23 cellular contexts compared by ENCODE assay signal in genomic region chr5:95989283-95990048, GRCh38. TPM values are rescaled to one million over a fixed set of nuclear protein-coding genes. Genes with fewer than 3 reads are reported as not detected.
DNase-seq lines count a peak whose midpoint lies in the region; ATAC-seq and TF ChIP-seq lines count a peak whose summit lies in the region.
"Had no signal": no experiment of that assay in that cellular context is flagged by ENCODE, and none has a peak within 500 bp of the region (broad histone marks: within the 10 kb centered on the region; RNA-seq: fewer than 3 reads in every experiment).

No MANE protein-coding gene starts in this region.

- no peaks in the 10 kb centered on the region for H3K9me2 ChIP-seq in Karpas-422 (replicated peaks; ENCODE audit: insufficient read depth, low read length)

- H3K4me1 Mint-ChIP-seq in progenitor cell of endocrine pancreas (ENCODE audit: low read depth): peaks cover 64% of the 10 kb centered on the region
- H3K4me1 Mint-ChIP-seq: activated T-helper 17 cell treated with anti-CD3 and anti-CD28 coated beads, Interleukin-2, amount 50 U/mL, for 72 hours; CD14-positive monocyte; naive thymus-derived CD4-positive, alpha-beta T cell had no signal

- no peak overlapping the region for H3K4me2 ChIP-seq in Karpas-422 (ENCODE audit: low read depth, low read length, poor library complexity, severe bottlenecking)

- no peaks in the 10 kb centered on the region for H3K27me3 ChIP-seq in Karpas-422 (ENCODE audit: low read length)
- H3K27me3 ChIP-seq in endocrine pancreas (ENCODE audit: control insufficient read depth, insufficient read depth, low read length): no peaks in the 10 kb centered on the region
- H3K27me3 ChIP-seq: breast epithelium, gastrocnemius medialis had no signal

- H3K4me3 Mint-ChIP-seq in progenitor cell of endocrine pancreas (ENCODE audit: low read depth): no peak overlapping the region
- H3K4me3 Mint-ChIP-seq: activated CD8-positive, alpha-beta T cell treated with anti-CD3 and anti-CD28 coated beads for 36 hours; activated T-helper 17 cell treated with anti-CD3 and anti-CD28 coated beads, Interleukin-2, amount 50 U/mL, for 72 hours; CD14-positive monocyte; naive thymus-derived CD4-positive, alpha-beta T cell; T-helper 1 cell treated with Interleukin-12 subunit alpha and Interleukin-12 subunit beta and Interleukin-4 antibody, amounts not matched to agents 30 μg/mL and 1 μg/mL, for 36 hours had no signal

- no peaks in the 10 kb centered on the region for H3K9me3 Mint-ChIP-seq in progenitor cell of endocrine pancreas (ENCODE audit: low read depth)
- H3K9me3 Mint-ChIP-seq: activated CD8-positive, alpha-beta T cell treated with anti-CD3 and anti-CD28 coated beads for 36 hours; activated T-helper 17 cell treated with anti-CD3 and anti-CD28 coated beads, Interleukin-2, amount 50 U/mL, for 72 hours; CD14-positive monocyte; naive thymus-derived CD4-positive, alpha-beta T cell; T-helper 1 cell treated with Interleukin-12 subunit alpha and Interleukin-12 subunit beta and Interleukin-4 antibody, amounts not matched to agents 30 μg/mL and 1 μg/mL, for 36 hours had no signal

- H3K27me3 Mint-ChIP-seq in progenitor cell of endocrine pancreas: no peaks in the 10 kb centered on the region
- H3K27me3 Mint-ChIP-seq: activated T-helper 17 cell treated with anti-CD3 and anti-CD28 coated beads, Interleukin-2, amount 50 U/mL, for 72 hours had no signal

- no peak overlapping the region for H3K4me3 ChIP-seq in Karpas-422 (ENCODE audit: low read length)
- H3K4me3 ChIP-seq in endocrine pancreas (ENCODE audit: control insufficient read depth, insufficient read depth, low read length): peak overlapping the region; percentile 47
- H3K4me3 ChIP-seq: breast epithelium, gastrocnemius medialis, SK-N-MC had no signal

- DNase-seq in Karpas-422 (peak; percentile 34), NCI-H146 treated with DMSO at 0.1 percent for 48 hours (lab: John Stamatoyannopoulos, UW; ENCODE audit: unreplicated experiment) (peak; percentile 64), progenitor cell of endocrine pancreas (ENCODE audit: low spot score, unreplicated experiment) (no peak), AML-193 (lab: John Stamatoyannopoulos, UW) (no peak)
- DNase-seq: activated CD8-positive, alpha-beta T cell treated with anti-CD3 and anti-CD28 coated beads for 36 hours; activated naive CD4-positive, alpha-beta T cell treated with anti-CD3 and anti-CD28 coated beads, Interleukin-2, amount 50 U/mL, for 16 hours; amniotic stem cell; Calu3; cortex of kidney; gastrocnemius medialis; KG1; midbrain; naive thymus-derived CD4-positive, alpha-beta T cell; NCI-H1436 treated with DMSO at 0.1 percent for 48 hours; retina had no signal

- H3K9ac ChIP-seq in Karpas-422 (ENCODE audit: low read length) (no peak overlapping the region), endocrine pancreas (ENCODE audit: control insufficient read depth, insufficient read depth, low read length) (no peak overlapping the region)

- no peaks in the 10 kb centered on the region for H3K36me3 Mint-ChIP-seq in progenitor cell of endocrine pancreas (ENCODE audit: insufficient read depth)
- H3K36me3 Mint-ChIP-seq: CD14-positive monocyte; naive thymus-derived CD4-positive, alpha-beta T cell had no signal

- TF ChIP-seq CTCF in progenitor cell of endocrine pancreas (IDR thresholded peaks at IDR 0.05; ENCODE audit: unreplicated experiment): no peak

- ATAC-seq in GM21825 (IDR thresholded peaks at IDR 0.05; ENCODE audit: unreplicated experiment) (no peak), HG03342 (IDR thresholded peaks at IDR 0.05; ENCODE audit: unreplicated experiment) (no peak)
- ATAC-seq: activated CD8-positive, alpha-beta T cell treated with anti-CD3 and anti-CD28 coated beads for 36 hours; activated T-helper 17 cell treated with anti-CD3 and anti-CD28 coated beads, Interleukin-2, amount 50 U/mL, for 72 hours; gastrocnemius medialis; naive thymus-derived CD4-positive, alpha-beta T cell had no signal

- peak overlapping the region; percentile 98 for H3K27ac Mint-ChIP-seq in progenitor cell of endocrine pancreas
- H3K27ac Mint-ChIP-seq: activated CD8-positive, alpha-beta T cell treated with anti-CD3 and anti-CD28 coated beads for 36 hours; activated T-helper 17 cell treated with anti-CD3 and anti-CD28 coated beads, Interleukin-2, amount 50 U/mL, for 72 hours; CD14-positive monocyte; naive thymus-derived CD4-positive, alpha-beta T cell; T-helper 1 cell treated with Interleukin-12 subunit alpha and Interleukin-12 subunit beta and Interleukin-4 antibody, amounts not matched to agents 30 μg/mL and 1 μg/mL, for 36 hours had no signal

- H3K27ac ChIP-seq in Karpas-422 (ENCODE audit: low read length): no peak overlapping the region
- H3K27ac ChIP-seq: breast epithelium, gastrocnemius medialis, SK-N-MC had no signal

- no peaks in the 10 kb centered on the region for H3K4me1 ChIP-seq in Karpas-422 (ENCODE audit: low read length)
- peaks cover 31% of the 10 kb centered on the region for H3K4me1 ChIP-seq in endocrine pancreas (ENCODE audit: control insufficient read depth, insufficient read depth, low read length)
- H3K4me1 ChIP-seq: breast epithelium had no signal

- no peaks in the 10 kb centered on the region for H3K79me2 ChIP-seq in Karpas-422 (ENCODE audit: low read length)

- H3K9me3 ChIP-seq in Karpas-422 (ENCODE audit: low read length) (no peaks in the 10 kb centered on the region), endocrine pancreas (ENCODE audit: control insufficient read depth, low read length) (no peaks in the 10 kb centered on the region)
- H3K9me3 ChIP-seq: breast epithelium, gastrocnemius medialis had no signal

- no peaks in the 10 kb centered on the region for H4K20me1 ChIP-seq in Karpas-422 (ENCODE audit: insufficient read depth, low read depth, low read length)

- H2AFZ ChIP-seq in Karpas-422 (ENCODE audit: low read length): no peak overlapping the region

- H3K36me3 ChIP-seq in Karpas-422 (ENCODE audit: insufficient read depth, low read length) (no peaks in the 10 kb centered on the region), endocrine pancreas (ENCODE audit: control insufficient read depth, insufficient read depth, low read length) (no peaks in the 10 kb centered on the region)
- H3K36me3 ChIP-seq: breast epithelium, gastrocnemius medialis had no signal

RNA-seq across cellular contexts. Expression of gene ELL2, which starts 27.8 kb away (rescaled TPM):
- total RNA-seq in Karpas-422 (2014; rRNA removed; shearing (Covaris generic); ENCODE audit: low replicate concordance): 0.32 and 0.48 TPM in 2 replicates
- 124 and 145 TPM in 2 replicates for total RNA-seq in progenitor cell of endocrine pancreas

Comparison
In these comparisons a context has a peak if more than half of its experiments do, and no peak if none do; other contexts are left out.
1. DNase-seq: peak in Karpas-422 (single experiment) and NCI-H146 treated with DMSO at 0.1 percent for 48 hours (single experiment); none in progenitor cell of endocrine pancreas (single experiment) and AML-193 (0 of 2).
2. RNA of gene ELL2, which starts 27.8 kb away (total RNA-seq): 124 to 145 TPM in progenitor cell of endocrine pancreas; 0.32 to 0.48 TPM in Karpas-422; every median in the first group is over 10 times any median in the second.